ENCODE assay signal across 9 cellular contexts in genomic region chr5:76672242-76672641, GRCh38. TPM values are rescaled to one million over a fixed set of nuclear protein-coding genes. Genes with fewer than 3 reads are reported as not detected.
"Had no signal": no experiment of that assay in that cellular context is flagged by ENCODE, and none has a peak within 500 bp of the region (broad histone marks: within the 10 kb centered on the region; RNA-seq: fewer than 3 reads in every experiment).

No MANE protein-coding gene starts in this region.

- H3K4me2 ChIP-seq: GM23338 had no signal

- H2AFZ ChIP-seq: GM23338 had no signal

- ATAC-seq: GM23338, HepG2, K562 had no signal

- FAIRE-seq: H1, H54, HepG2, K562 had no signal

- H3K27ac ChIP-seq: HL-60 had no signal

- H3K9me3 Mint-ChIP-seq: GM23338, H9 had no signal

- H3K4me1 Mint-ChIP-seq: GM23338, H9 had no signal

- H3K4me3 Mint-ChIP-seq: GM23338, H9 had no signal

- H3K4me3 ChIP-seq: GM23338, K562 had no signal

- DNase-seq: H9, HCEC 1CT, KG1 had no signal

- H3K27ac Mint-ChIP-seq: GM23338 had no signal

RNA-seq across cellular contexts. Expression of gene F2RL2, which starts 49.0 kb away (rescaled TPM):
- total RNA-seq: H9, HepG2 had no signal
